7 cellular contexts compared by ENCODE assay signal in the genomic region with DNA sequence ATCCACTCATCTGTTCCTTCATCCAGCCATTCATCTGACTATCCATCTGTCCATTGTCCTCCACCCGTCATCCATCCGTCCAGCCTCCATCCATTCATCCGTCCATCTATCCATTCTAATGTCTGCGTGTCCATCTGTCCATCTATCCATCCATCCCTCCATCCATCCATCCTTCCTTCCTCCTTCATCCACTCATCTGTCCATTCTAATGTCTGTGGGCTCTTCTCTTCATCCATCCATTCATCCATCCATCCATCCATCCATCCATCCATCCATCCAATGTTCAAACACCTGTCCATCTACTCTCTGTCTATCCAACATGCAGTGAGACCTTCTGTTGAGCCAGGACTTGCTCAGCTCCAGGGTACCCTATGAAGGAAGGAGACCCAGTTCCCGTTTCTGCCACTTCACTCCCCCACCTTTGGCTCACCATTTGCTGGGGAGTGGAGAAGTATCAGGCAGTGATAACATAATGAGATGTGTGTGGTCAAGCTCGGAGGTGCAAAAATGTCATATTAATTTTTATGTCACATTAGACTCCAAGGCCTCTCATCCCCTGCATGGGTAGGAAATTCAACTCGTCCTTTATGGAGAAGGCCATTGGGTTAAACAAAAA. TPM values are rescaled to one million over a fixed set of nuclear protein-coding genes. Genes with fewer than 3 reads are reported as not detected.
DNase-seq lines count a peak whose midpoint lies in the region; ATAC-seq and TF ChIP-seq lines count a peak whose summit lies in the region.

No MANE protein-coding gene starts in this region.

- no peak for DNase-seq in CD8-positive, alpha-beta T cell
- DNase-seq in IMR-90 (no peak), neural progenitor cell (ENCODE audit: low spot score) (no peak), ovary (no peak), AG08396 (ENCODE audit: low spot score) (no peak)
- no peak for DNase-seq in activated naive CD4-positive, alpha-beta T cell treated with anti-CD3 and anti-CD28 coated beads, Interleukin-2, amount 50 U/mL, for 72 hours (ENCODE audit: low spot score in 2 of 2)

- peak overlapping the region; percentile 84 for H3K27ac Mint-ChIP-seq in CD8-positive, alpha-beta T cell
- peak overlapping the region; percentile 72 to 96 for H3K27ac Mint-ChIP-seq in activated naive CD4-positive, alpha-beta T cell treated with anti-CD3 and anti-CD28 coated beads, Interleukin-2, amount 50 U/mL, for 72 hours
- H3K27ac Mint-ChIP-seq in neural progenitor cell: no peak overlapping the region

- no TSS peak for BruUV-seq in IMR-90 (replicated peaks; lab: Mats Ljungman, UMichigan)

- H3K27me3 Mint-ChIP-seq in CD8-positive, alpha-beta T cell (ENCODE audit: low read depth): no peaks in the 10 kb centered on the region
- H3K27me3 Mint-ChIP-seq in neural progenitor cell (ENCODE audit: insufficient read depth, low read depth): peaks cover 7% of the 10 kb centered on the region

- H2BK15ac ChIP-seq in IMR-90 (ENCODE audit: low read depth, low read length): no peak overlapping the region; the same call in 2 of the 3 replicates

- no peak overlapping the region for H3K4me2 ChIP-seq in IMR-90 (ENCODE audit: low read depth, low read length)
- no peak overlapping the region for H3K4me2 ChIP-seq in neural progenitor cell

- no peak overlapping the region for H4K8ac ChIP-seq in IMR-90 (ENCODE audit: low read depth in 2 of 2, low read length in 2 of 2)

- TF ChIP-seq RAD21 in IMR-90 (IDR thresholded peaks at IDR 0.05; ENCODE audit: low read length): no peak

- peaks cover 14% of the 10 kb centered on the region for H3K9me1 ChIP-seq in IMR-90 (ENCODE audit: insufficient read depth, low read length)

- no peaks in the 10 kb centered on the region for H3F3A ChIP-seq in neural progenitor cell (ENCODE audit: low read depth)

- H4K20me1 ChIP-seq in IMR-90 (ENCODE audit: insufficient read depth, low read length) (peaks cover 3% of the 10 kb centered on the region; the same call in 1 of the 2 replicates), neural progenitor cell (ENCODE audit: low read depth) (no peaks in the 10 kb centered on the region)

- in situ Hi-C loops in IMR-90 (cut with MboI; ENCODE audit: low sequenced_read_pairs): no loop called here

- peak overlapping the region; percentile 66 for H3K4me3 Mint-ChIP-seq in CD8-positive, alpha-beta T cell
- peak overlapping the region; percentile 3 for H3K4me3 Mint-ChIP-seq in neural progenitor cell

- H2BK120ac ChIP-seq in IMR-90 (ENCODE audit: low read depth, low read length): no peak overlapping the region

- H3K9ac ChIP-seq in IMR-90 (ENCODE audit: low read depth, low read length) (no peak overlapping the region), neural progenitor cell (no peak overlapping the region)

- no peak overlapping the region for H2BK20ac ChIP-seq in IMR-90 (ENCODE audit: low read depth, low read length)

- peaks cover 47% of the 10 kb centered on the region for H3K4me1 Mint-ChIP-seq in CD8-positive, alpha-beta T cell (ENCODE audit: low read depth)
- peaks cover 10% of the 10 kb centered on the region for H3K4me1 Mint-ChIP-seq in neural progenitor cell

- no peaks in the 10 kb centered on the region for H3K79me2 ChIP-seq in neural progenitor cell (ENCODE audit: low read depth)

- no peaks in the 10 kb centered on the region for H3K9me3 ChIP-seq in CD8-positive, alpha-beta T cell (ENCODE audit: low read length)
- 0 out of 2 replicates have a peak, but pooled peaks cover 3% of the 10 kb centered on the region for H3K9me3 ChIP-seq in IMR-90 (ENCODE audit: control insufficient read depth, insufficient read depth, low read length)
- H3K9me3 ChIP-seq in neural progenitor cell (ENCODE audit: low read depth): no peaks in the 10 kb centered on the region
- H3K9me3 ChIP-seq in ovary: no peaks in the 10 kb centered on the region

- CTCF ChIA-PET in CD8-positive, alpha-beta T cell (lab: Charles Lee): interaction anchor here (0.9 to 20.0 kb wide), 8 partner anchors 10 to 60 kb away, joined by 3 to 259 read pairs (median 16); a partner anchor contains a TSS
- CTCF ChIA-PET in IMR-90 (lab: Yijun Ruan, JAX): interaction anchor here (1.0 to 2.4 kb wide), 3 partner anchors 10 to 264 kb away, joined by 3 to 16 read pairs (median 7); no protein-coding TSS in a partner anchor

- peaks cover 3% of the 10 kb centered on the region for H3K36me3 Mint-ChIP-seq in CD8-positive, alpha-beta T cell
- H3K36me3 Mint-ChIP-seq in activated naive CD4-positive, alpha-beta T cell treated with anti-CD3 and anti-CD28 coated beads, Interleukin-2, amount 50 U/mL, for 72 hours: peaks cover 5 to 17% of the 10 kb centered on the region in 2 donors
- no peaks in the 10 kb centered on the region for H3K36me3 Mint-ChIP-seq in neural progenitor cell

- H2AK9ac ChIP-seq in IMR-90 (replicated peaks; ENCODE audit: low read depth, low read length, poor library complexity): no peak overlapping the region

- dilution Hi-C loops in IMR-90 (cut with HindIII; ENCODE audit: low sequenced_read_pairs, unreplicated experiment): no loop called here

- POLR2A ChIA-PET in CD8-positive, alpha-beta T cell (lab: Charles Lee): interaction anchor here (0.8 to 3.2 kb wide), 3 partner anchors 10 to 18 kb away, joined by 3 to 24 read pairs (median 18); no protein-coding TSS in a partner anchor
- POLR2A ChIA-PET in IMR-90 (lab: Charles Lee; ENCODE audit: unreplicated experiment): no interaction called here

- no peak for TF ChIP-seq EP300 in ovary (IDR thresholded peaks at IDR 0.05)

- peak overlapping the region; percentile 24 for H2AFZ ChIP-seq in IMR-90 (replicated peaks; ENCODE audit: low read length, poor library complexity)
- no peak overlapping the region for H2AFZ ChIP-seq in neural progenitor cell (replicated peaks)

- H2AK5ac ChIP-seq in IMR-90 (ENCODE audit: low read depth, low read length): peak overlapping the region; percentile 68; the same call in 1 of the 2 replicates

- no peak overlapping the region for H4K5ac ChIP-seq in IMR-90 (ENCODE audit: low read depth, low read length)

- intact Hi-C loops in CD8-positive, alpha-beta T cell (cut with DNase I, micrococcal nuclease): loop anchor here (1.0 to 5.0 kb wide), 8 partner anchors 9 to 537 kb away; a partner anchor contains a TSS
- intact Hi-C loops in IMR-90 (cut with micrococcal nuclease) (loop anchor here (1.0 to 10.0 kb wide), 5 partner anchors 57 to 410 kb away; a partner anchor contains a TSS), ovary (cut with DNase I) (no loop called here)

- TF ChIP-seq POLR2A in IMR-90 (IDR thresholded peaks at IDR 0.05; ENCODE audit: low read depth, low read length): no peak
- no peak for TF ChIP-seq POLR2A in ovary (IDR thresholded peaks at IDR 0.05)

- WGBS in IMR-90 (ENCODE audit: extremely low coverage in 2 of 2, insufficient read length in 1 of 2), 2 experiments: 73% methylated on average over 4 of the region's 7 CpGs; no CpG with 5 or more reads in 1 of the 2 experiments
- 64 to 73% (median 71%) methylated on average over 7 of the region's 7 CpGs for WGBS in ovary, 3 donors

- ATAC-seq in CD8-positive, alpha-beta T cell: no peak
- ATAC-seq in IMR-90 (ENCODE audit: low read depth) (no peak), HG03045 (IDR thresholded peaks at IDR 0.05; ENCODE audit: unreplicated experiment) (no peak)
- no peak for ATAC-seq in activated naive CD4-positive, alpha-beta T cell treated with anti-CD3 and anti-CD28 coated beads, Interleukin-2, amount 50 U/mL, for 72 hours

- no peak overlapping the region for H3K18ac ChIP-seq in IMR-90 (ENCODE audit: low read depth, low read length)

- peaks cover 6% of the 10 kb centered on the region for H3K9me3 Mint-ChIP-seq in CD8-positive, alpha-beta T cell
- H3K9me3 Mint-ChIP-seq in activated naive CD4-positive, alpha-beta T cell treated with anti-CD3 and anti-CD28 coated beads, Interleukin-2, amount 50 U/mL, for 72 hours: peaks cover 16 to 17% of the 10 kb centered on the region in 2 donors
- peaks cover 3% of the 10 kb centered on the region for H3K9me3 Mint-ChIP-seq in neural progenitor cell

- peak overlapping the region; percentile 33 for H3K4me3 ChIP-seq in CD8-positive, alpha-beta T cell (ENCODE audit: low read depth, low read length)
- H3K4me3 ChIP-seq in IMR-90 (ENCODE audit: insufficient read depth, low read depth, low read length) (no peak overlapping the region), neural progenitor cell (no peak overlapping the region), ovary (no peak overlapping the region)

- no peak overlapping the region for H3K4ac ChIP-seq in IMR-90 (ENCODE audit: low read depth, low read length)

- H3K23ac ChIP-seq in IMR-90 (ENCODE audit: low read depth, low read length): no peak overlapping the region

- no peaks in the 10 kb centered on the region for H3K36me3 ChIP-seq in CD8-positive, alpha-beta T cell (ENCODE audit: insufficient read depth, low read length)
- H3K36me3 ChIP-seq in IMR-90 (ENCODE audit: control insufficient read depth, insufficient read depth, low read length): no peaks in the 10 kb centered on the region
- no peaks in the 10 kb centered on the region for H3K36me3 ChIP-seq in neural progenitor cell
- H3K36me3 ChIP-seq in ovary: no peaks in the 10 kb centered on the region

- H2BK5ac ChIP-seq in IMR-90 (ENCODE audit: low read depth, low read length, poor library complexity, severe bottlenecking): no peak overlapping the region

- no peak overlapping the region for H4K91ac ChIP-seq in IMR-90 (ENCODE audit: insufficient read depth, low read depth, low read length)

- H3K79me1 ChIP-seq in IMR-90 (ENCODE audit: low read depth in 1 of 2, low read length in 2 of 2): no peaks in the 10 kb centered on the region

- H3K56ac ChIP-seq in IMR-90 (ENCODE audit: extremely low read depth, insufficient read depth, low read length): no peak overlapping the region

- H3K27me3 ChIP-seq in CD8-positive, alpha-beta T cell (ENCODE audit: insufficient read depth, low read length): no peaks in the 10 kb centered on the region
- H3K27me3 ChIP-seq in IMR-90 (ENCODE audit: control insufficient read depth, insufficient read depth, low read length) (0 out of 2 replicates have a peak, but pooled peaks cover 3% of the 10 kb centered on the region), neural progenitor cell (no peaks in the 10 kb centered on the region), ovary (no peaks in the 10 kb centered on the region)

- H3K4me1 ChIP-seq in CD8-positive, alpha-beta T cell (ENCODE audit: insufficient read depth, low read length): peaks cover 34% of the 10 kb centered on the region
- H3K4me1 ChIP-seq in IMR-90 (ENCODE audit: control insufficient read depth, insufficient read depth, low read length): peaks cover 8% of the 10 kb centered on the region
- H3K4me1 ChIP-seq in neural progenitor cell: no peaks in the 10 kb centered on the region
- H3K4me1 ChIP-seq in ovary (ENCODE audit: insufficient read depth): no peaks in the 10 kb centered on the region

- H3K27ac ChIP-seq in CD8-positive, alpha-beta T cell (ENCODE audit: low read depth, low read length): peak overlapping the region; percentile 29
- H3K27ac ChIP-seq in IMR-90 (ENCODE audit: insufficient read depth, low read length) (no peak overlapping the region), neural progenitor cell (no peak overlapping the region), ovary (no peak overlapping the region)

- H3K14ac ChIP-seq in IMR-90 (replicated peaks; ENCODE audit: low read depth, low read length): 0 out of 2 replicates have a peak overlapping the region, but pooled peaks have one; percentile 5

- no peak for TF ChIP-seq CTCF in CD8-positive, alpha-beta T cell (IDR thresholded peaks at IDR 0.05)
- TF ChIP-seq CTCF in IMR-90 (conservative IDR thresholded peaks at IDR 0.05; ENCODE audit: low read depth, low read length) (no peak), neural progenitor cell (IDR thresholded peaks at IDR 0.05) (no peak), ovary (IDR thresholded peaks at IDR 0.05) (no peak)

RNA-seq across cellular contexts. Expression of a gene that starts 36.5 kb away (rescaled TPM):
- 1 to 10 TPM; 3.8 to 4.4 TPM for total RNA-seq in CD8-positive, alpha-beta T cell
- total RNA-seq in IMR-90 (2012; rRNA removed): 0.83 and 0.90 TPM in 2 replicates
- polyA plus RNA-seq in IMR-90 (2012; rRNA removed): 7.0 and 8.4 TPM in 2 replicates
- 7.1 and 9.4 TPM in 2 replicates for polyA plus RNA-seq in IMR-90 (2012; cell fraction: cytosol; rRNA removed)
- polyA plus RNA-seq in IMR-90 (2012; cell fraction: nucleus; rRNA removed; ENCODE audit: low replicate concordance): 7.6 and 14.1 TPM in 2 replicates
- total RNA-seq in activated naive CD4-positive, alpha-beta T cell treated with anti-CD3 and anti-CD28 coated beads, Interleukin-2, amount 50 U/mL, for 72 hours: 1 to 10 TPM; 4.3 to 8.2 TPM
- total RNA-seq in neural progenitor cell (ENCODE audit: low replicate concordance): 8.0 and 17.5 TPM in 2 replicates
- 10 to 100 TPM in 4 of 7 donors, 1 to 10 TPM in 3; 6.2 to 54.0 (median 20.4) TPM for total RNA-seq in ovary
- 1 to 10 TPM; 6.9 to 9.1 TPM for polyA plus RNA-seq in ovary

RNA-seq across cellular contexts. Expression of a gene that starts 49.5 kb away (rescaled TPM):
- total RNA-seq in CD8-positive, alpha-beta T cell: 1 to 10 TPM; 1.1 to 2.0 TPM
- total RNA-seq in IMR-90 (2012; rRNA removed): not detected in 2 replicates
- not detected in 2 replicates for polyA plus RNA-seq in IMR-90 (2012; rRNA removed)
- 0.02 TPM in 1 of 2 replicates, not detected in the other for polyA plus RNA-seq in IMR-90 (2012; cell fraction: cytosol; rRNA removed)
- 0.04 TPM in 1 of 2 replicates, not detected in the other for polyA plus RNA-seq in IMR-90 (2012; cell fraction: nucleus; rRNA removed; ENCODE audit: low replicate concordance)
- 1 to 10 TPM; 2.6 to 5.3 TPM for total RNA-seq in activated naive CD4-positive, alpha-beta T cell treated with anti-CD3 and anti-CD28 coated beads, Interleukin-2, amount 50 U/mL, for 72 hours
- 2.2 and 3.1 TPM in 2 replicates for total RNA-seq in neural progenitor cell (ENCODE audit: low replicate concordance)
- total RNA-seq in ovary: under 1 TPM; 0.12 to 0.43 (median 0.27) TPM
- polyA plus RNA-seq in ovary: under 1 TPM in 1 of 2 donors, not detected in 1; 0.15 TPM

RNA-seq across cellular contexts. Expression of a gene that starts 55.6 kb away (rescaled TPM):
- 1 to 10 TPM; 2.1 to 3.1 TPM for total RNA-seq in CD8-positive, alpha-beta T cell
- 5.4 and 5.6 TPM in 2 replicates for total RNA-seq in IMR-90 (2012; rRNA removed)
- 8.5 and 11.4 TPM in 2 replicates for polyA plus RNA-seq in IMR-90 (2012; rRNA removed)
- polyA plus RNA-seq in IMR-90 (2012; cell fraction: cytosol; rRNA removed): 20.6 and 24.3 TPM in 2 replicates
- polyA plus RNA-seq in IMR-90 (2012; cell fraction: nucleus; rRNA removed; ENCODE audit: low replicate concordance): 9.6 and 18.3 TPM in 2 replicates
- total RNA-seq in activated naive CD4-positive, alpha-beta T cell treated with anti-CD3 and anti-CD28 coated beads, Interleukin-2, amount 50 U/mL, for 72 hours: 10 to 100 TPM in 1 of 2 donors, 1 to 10 TPM in 1; 5.4 to 13.9 TPM
- total RNA-seq in neural progenitor cell (ENCODE audit: low replicate concordance): 3.9 and 12.8 TPM in 2 replicates
- total RNA-seq in ovary: 10 to 100 TPM; 11.9 to 22.4 (median 15.6) TPM
- polyA plus RNA-seq in ovary: 10 to 100 TPM in 1 of 2 donors, 1 to 10 TPM in 1; 5.9 to 10.2 TPM

Comparison
In these comparisons a context has a peak if more than half of its experiments do, and no peak if none do; other contexts are left out.
1. intact Hi-C loops: an anchor here in CD8-positive, alpha-beta T cell (1.0 to 5.0 kb wide) and IMR-90 (1.0 to 10.0 kb wide); none called in ovary.